1 cellular context compared by ENCODE assay signal in genomic region chr7:90238017-90238416, GRCh38.
TF ChIP-seq lines count a peak whose summit lies in the region.

No MANE protein-coding gene starts in this region.

TF ChIP-seq in HepG2, 621 proteins besides CTCF, POLR2A, EP300 and RAD21 (continued from another document):
- TF ChIP-seq ZNF710 (CRISPR knock-in tag; IDR thresholded peaks at IDR 0.05; ENCODE audit: borderline replicate concordance): no peak
- TF ChIP-seq HNF4A (CRISPR knock-in tag; IDR thresholded peaks at IDR 0.05): peak; percentile 26; the same call in 1 of the 2 replicates
